8 cellular contexts compared by ENCODE assay signal in genomic region chr11:47466701-47467250, GRCh38. TPM values are rescaled to one million over a fixed set of nuclear protein-coding genes. Genes with fewer than 3 reads are reported as not detected.
DNase-seq lines count a peak whose midpoint lies in the region; ATAC-seq and TF ChIP-seq lines count a peak whose summit lies in the region.

No MANE protein-coding gene starts in this region.

- DNase-seq in A673 (ENCODE audit: low spot score), result peak; percentile 88
- peak; percentile 18 for DNase-seq in LNCaP clone FGC (ENCODE audit: low read depth)
- DNase-seq in breast epithelium (ENCODE audit: low spot score in 2 of 2), result no peak
- peak; percentile 45 for DNase-seq in mesendoderm
- no peak for DNase-seq in type B pancreatic cell (ENCODE audit: extremely low spot score, unreplicated experiment)
- no peak for DNase-seq in T-cell
- no peak for DNase-seq in lower leg skin (ENCODE audit: low spot score in 2 of 2)
- no peak for DNase-seq in GDM1 (lab: John Stamatoyannopoulos, UW)

- H3K9me3 Mint-ChIP-seq in type B pancreatic cell, result no peaks in the 10 kb centered on the region
- H3K9me3 Mint-ChIP-seq in T-cell, result no peaks in the 10 kb centered on the region

- H3K18ac ChIP-seq in mesendoderm (ENCODE audit: low read length), result no peak overlapping the region

- peaks cover 16% of the 10 kb centered on the region for H3K36me3 Mint-ChIP-seq in type B pancreatic cell
- H3K36me3 Mint-ChIP-seq in T-cell, result peaks cover 38% of the 10 kb centered on the region

- CTCF ChIA-PET in A673 (lab: Charles Lee) (interaction anchor here (0.6 to 1.1 kb wide), 2 partner anchors 13 to 20 kb away, joined by 3 to 11 read pairs; no protein-coding TSS in a partner anchor), T-cell (lab: Charles Lee) (interaction anchor here in 1 of 2 donors (1.4 kb wide), 1 partner anchor 12 kb away, joined by 5 read pairs; no protein-coding TSS in a partner anchor)

- no peak overlapping the region for H3K9ac ChIP-seq in mesendoderm (ENCODE audit: low read length)

- H3K4me1 Mint-ChIP-seq in type B pancreatic cell (ENCODE audit: unreplicated experiment), result peaks cover 11% of the 10 kb centered on the region
- H3K4me1 Mint-ChIP-seq in T-cell, result peaks cover 4 to 11% (median 6%) of the 10 kb centered on the region in 3 donors

- no peak overlapping the region for H2AK5ac ChIP-seq in mesendoderm (ENCODE audit: low read length)

- no peak overlapping the region for H3K23ac ChIP-seq in mesendoderm (ENCODE audit: low read length)

- H3K27me3 Mint-ChIP-seq in type B pancreatic cell, result no peaks in the 10 kb centered on the region
- no peaks in the 10 kb centered on the region for H3K27me3 Mint-ChIP-seq in T-cell

- H4K5ac ChIP-seq in mesendoderm (ENCODE audit: low read length), result no peak overlapping the region

- no peak overlapping the region for H3K4me2 ChIP-seq in mesendoderm (ENCODE audit: low read length)

- peaks cover 68% of the 10 kb centered on the region for H3K36me3 ChIP-seq in A673 (ENCODE audit: insufficient read depth, low read length, poor library complexity, severe bottlenecking)
- H3K36me3 ChIP-seq in breast epithelium, result peaks cover 3% of the 10 kb centered on the region
- H3K36me3 ChIP-seq in mesendoderm (ENCODE audit: control insufficient read depth, insufficient read depth, low read length), result peaks cover 16% of the 10 kb centered on the region

- H3K27me3 ChIP-seq in A673 (replicated peaks; ENCODE audit: insufficient read depth, low read depth, low read length, poor library complexity) (no peaks in the 10 kb centered on the region), breast epithelium (no peaks in the 10 kb centered on the region), mesendoderm (ENCODE audit: insufficient read depth, low read length, poor library complexity) (no peaks in the 10 kb centered on the region)

- no CpG with 5 or more reads among the region's 4 CpGs for WGBS in mesendoderm (ENCODE audit: extremely low coverage, insufficient coverage, low lambda C conversion rate)
- 50 to 56% methylated on average over 4 of the region's 4 CpGs for WGBS in lower leg skin, 2 donors

- H3K27ac Mint-ChIP-seq in type B pancreatic cell (peak overlapping the region; percentile 29), T-cell (peak overlapping the region in 1 of 2 donors; percentile 11)

- peaks cover 11% of the 10 kb centered on the region for H3K79me2 ChIP-seq in mesendoderm (ENCODE audit: control insufficient read depth, insufficient read depth, low read length)

- H3K4me1 ChIP-seq in A673 (ENCODE audit: insufficient read depth, low read length, poor library complexity, severe bottlenecking), result peaks cover 42% of the 10 kb centered on the region
- peaks cover 0 to 14% of the 10 kb centered on the region in 2 donors for H3K4me1 ChIP-seq in breast epithelium
- no peaks in the 10 kb centered on the region for H3K4me1 ChIP-seq in mesendoderm (ENCODE audit: control insufficient read depth, low read depth, low read length)

- H3K4me3 ChIP-seq in A673 (ENCODE audit: low read depth, low read length, poor library complexity, severe bottlenecking) (no peak overlapping the region), LNCaP clone FGC (ENCODE audit: low read depth, low read length) (no peak overlapping the region), breast epithelium (peak overlapping the region in 1 of 3 donors; percentile 39), mesendoderm (ENCODE audit: low read length) (no peak overlapping the region), lower leg skin (ENCODE audit: low read depth, poor library complexity, severe bottlenecking) (no peak overlapping the region)

- no peak overlapping the region for H3K4ac ChIP-seq in mesendoderm (ENCODE audit: low read depth, low read length)

- peak overlapping the region; percentile 57 for H3K27ac ChIP-seq in A673 (ENCODE audit: low read depth, low read length, poor library complexity, severe bottlenecking)
- peak overlapping the region; percentile 77 to 89 for H3K27ac ChIP-seq in breast epithelium
- peak overlapping the region; percentile 21 for H3K27ac ChIP-seq in mesendoderm (ENCODE audit: low read depth, low read length)

- H3K79me1 ChIP-seq in mesendoderm (ENCODE audit: low read length), result peaks cover 29% of the 10 kb centered on the region

- intact Hi-C loops in A673 (cut with micrococcal nuclease; ENCODE audit: unreplicated experiment), result no loop called here
- intact Hi-C loops in breast epithelium (cut with DNase I; ENCODE audit: low total_unique reads), result no loop called here
- intact Hi-C loops in lower leg skin (cut with DNase I; ENCODE audit: low total_unique reads), result no loop called here

- no peak overlapping the region for H2BK120ac ChIP-seq in mesendoderm (ENCODE audit: low read depth, low read length)

- POLR2A ChIA-PET in A673 (lab: Charles Lee; ENCODE audit: low non-redundant PET) (interaction anchor here (0.6 kb wide), 3 partner anchors 12 to 225 kb away, joined by 3 to 7 read pairs (median 3); no protein-coding TSS in a partner anchor), T-cell (lab: Charles Lee) (no interaction called here)

- H3K4me3 Mint-ChIP-seq in type B pancreatic cell (no peak overlapping the region), T-cell (no peak overlapping the region)

- no peak overlapping the region for H3K56ac ChIP-seq in mesendoderm (ENCODE audit: low read length)

- TF ChIP-seq POLR2A in breast epithelium (IDR thresholded peaks at IDR 0.05) (no peak), lower leg skin (IDR thresholded peaks at IDR 0.05) (no peak)

- TF ChIP-seq CTCF in A673 (conservative IDR thresholded peaks at IDR 0.05; ENCODE audit: low read depth, low read length), result no peak
- TF ChIP-seq CTCF in LNCaP clone FGC (IDR thresholded peaks at IDR 0.05; ENCODE audit: control insufficient read depth, extremely low read depth, insufficient read depth), result no peak
- no peak for TF ChIP-seq CTCF in breast epithelium (IDR thresholded peaks at IDR 0.05)
- TF ChIP-seq CTCF in type B pancreatic cell (conservative IDR thresholded peaks at IDR 0.05), result no peak
- no peak for TF ChIP-seq CTCF in lower leg skin (IDR thresholded peaks at IDR 0.05)

- no peak overlapping the region for H2BK5ac ChIP-seq in mesendoderm (ENCODE audit: low read length)

- H4K8ac ChIP-seq in mesendoderm (ENCODE audit: low read depth, low read length), result no peak overlapping the region

- no TSS peak for BruUV-seq in A673 (replicated peaks; lab: Mats Ljungman, UMichigan)

- no peak overlapping the region for H2BK15ac ChIP-seq in mesendoderm (replicated peaks; ENCODE audit: low read depth)

- ATAC-seq in T-cell (replicated peaks in 1 of 4), result no peak

- no peaks in the 10 kb centered on the region for H3K9me3 ChIP-seq in A673 (ENCODE audit: low read depth, low read length, poor library complexity, severe bottlenecking)
- H3K9me3 ChIP-seq in breast epithelium, result no peaks in the 10 kb centered on the region

RNA-seq across cellular contexts. Expression of gene RAPSN, which starts 17.8 kb away (rescaled TPM):
- 1.0 TPM in 2 replicates for total RNA-seq in A673 (2021)
- total RNA-seq in breast epithelium, result under 1 TPM in 1 of 3 donors, not detected in 2; 0.64 TPM
- 0.14 TPM for polyA plus RNA-seq in mesendoderm (2013, experiment 1 of 2)
- polyA plus RNA-seq in mesendoderm (2013, experiment 2 of 2), result 0.28 TPM
- total RNA-seq in type B pancreatic cell (ENCODE audit: low replicate concordance), result 0.19 and 0.39 TPM in 2 replicates
- total RNA-seq in T-cell, result 1 to 10 TPM; 1.1 to 3.4 (median 1.4) TPM
- under 1 TPM in 1 of 4 donors, not detected in 3; 0.49 TPM for total RNA-seq in lower leg skin

RNA-seq across cellular contexts. Expression of gene PSMC3, which starts 40.5 kb away (rescaled TPM):
- 665 and 701 TPM in 2 replicates for total RNA-seq in A673 (2021)
- total RNA-seq in breast epithelium, result 100 to 1,000 TPM in 2 of 3 donors, 10 to 100 TPM in 1; 98.5 to 168 (median 144) TPM
- polyA plus RNA-seq in mesendoderm (2013, experiment 1 of 2), result 136 TPM
- polyA plus RNA-seq in mesendoderm (2013, experiment 2 of 2), result 143 TPM
- total RNA-seq in type B pancreatic cell (ENCODE audit: low replicate concordance), result 104 and 141 TPM in 2 replicates
- 10 to 100 TPM; 48.6 to 64.4 (median 55.0) TPM for total RNA-seq in T-cell
- total RNA-seq in lower leg skin, result 100 to 1,000 TPM in 3 of 4 donors, 10 to 100 TPM in 1; 81.0 to 164 (median 118) TPM

RNA-seq across cellular contexts. Expression of gene SLC39A13, which starts 58.4 kb away (rescaled TPM):
- 53.3 and 64.2 TPM in 2 replicates for total RNA-seq in A673 (2021)
- total RNA-seq in breast epithelium, result 10 to 100 TPM; 42.9 to 58.1 (median 52.8) TPM
- polyA plus RNA-seq in mesendoderm (2013, experiment 1 of 2), result 10.9 TPM
- polyA plus RNA-seq in mesendoderm (2013, experiment 2 of 2), result 11.3 TPM
- total RNA-seq in type B pancreatic cell (ENCODE audit: low replicate concordance), result 28.7 and 44.8 TPM in 2 replicates
- 10 to 100 TPM; 45.6 to 67.0 (median 65.2) TPM for total RNA-seq in T-cell
- total RNA-seq in lower leg skin, result 10 to 100 TPM; 22.9 to 59.2 (median 46.4) TPM

Comparison
In these comparisons a context has a peak if more than half of its experiments do, and no peak if none do; other contexts are left out.
1. DNase-seq: peak in A673 (single experiment), LNCaP clone FGC (single experiment) and mesendoderm (single experiment); none in breast epithelium (0 of 2), type B pancreatic cell (single experiment), T-cell (0 of 34), lower leg skin (0 of 2) and GDM1 (single experiment).
2. H3K27ac ChIP-seq: peak in every context shown above with its lines; median percentile 83 in breast epithelium; 57 in A673; 21 in mesendoderm.